Comparison of ENCODE assay signal across 8 cellular contexts in the genomic region with DNA sequence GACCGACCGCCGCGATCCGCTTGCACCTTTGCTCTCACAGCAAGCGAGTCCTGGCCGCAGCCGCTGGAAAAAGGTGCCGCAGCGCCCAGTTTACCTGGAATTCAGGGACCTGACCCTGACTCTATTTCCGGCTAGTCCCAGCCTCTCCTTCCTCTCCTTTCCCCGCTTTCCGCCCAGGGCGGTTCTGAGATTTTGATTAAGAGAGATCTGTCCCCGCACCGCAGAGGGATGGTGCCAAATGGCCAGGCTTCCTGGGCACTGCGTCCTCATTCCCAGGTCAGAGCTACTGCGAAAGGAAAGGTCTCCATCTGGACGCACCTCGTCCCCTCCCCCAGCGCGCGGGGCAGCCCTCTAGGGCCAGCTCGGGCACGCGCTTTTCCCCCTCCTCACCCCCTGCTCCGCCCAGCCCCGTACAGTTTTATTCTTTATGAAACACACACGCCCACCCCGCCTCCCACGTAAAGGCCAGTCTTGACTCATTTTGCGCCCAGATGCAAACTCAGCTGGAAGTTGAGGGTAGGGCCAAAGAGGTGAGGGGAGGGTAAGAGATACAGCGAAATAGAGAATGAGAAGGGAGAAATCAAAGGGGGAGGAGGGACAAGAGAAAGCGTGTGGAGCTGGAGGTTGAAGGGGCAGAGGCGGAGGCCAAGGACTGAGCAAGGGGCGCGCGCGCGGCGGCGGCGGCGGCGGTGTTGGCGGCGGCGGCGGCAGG.
DNase-seq lines count a peak whose midpoint lies in the region; ATAC-seq, FAIRE-seq and TF ChIP-seq lines count a peak whose summit lies in the region.

No MANE protein-coding gene starts in this region.

- intact Hi-C loops in Right ventricle myocardium superior (cut with DNase I), result no loop called here
- intact Hi-C loops in Right ventricle myocardium inferior (cut with DNase I), result loop anchor here (2.0 to 5.0 kb wide), 2 partner anchors 46 to 52 kb away; no protein-coding TSS in a partner anchor

- peak; percentile 61 for ATAC-seq in Right ventricle myocardium superior (ENCODE audit: poor library complexity)
- no peak for ATAC-seq in Right ventricle myocardium inferior
- ATAC-seq in HG03520 (IDR thresholded peaks at IDR 0.05; ENCODE audit: unreplicated experiment), result no peak

- H3K4me3 ChIP-seq in WI38 (ENCODE audit: low read depth, low read length), result peak overlapping the region; percentile 56

- peak; percentile 41 for DNase-seq in Right ventricle myocardium superior
- DNase-seq in Right ventricle myocardium inferior (ENCODE audit: missing footprints), result no peak
- DNase-seq in kidney glomerular epithelial cell (lab: John Stamatoyannopoulos, UW), result peak; percentile 30
- peak; percentile 44 for DNase-seq in urothelium cell line (ENCODE audit: low spot score)
- no peak for DNase-seq in 8988T
- no peak for DNase-seq in LoVo (ENCODE audit: low spot score)

- TF ChIP-seq CTCF in WI38 (IDR thresholded peaks at IDR 0.05; ENCODE audit: low read depth, low read length), result no peak

- FAIRE-seq in urothelium cell line (lab: Jason Lieb, UNC), result no peak

Comparison
In these comparisons a context has a peak if more than half of its experiments do, and no peak if none do; other contexts are left out.
1. DNase-seq: peak in Right ventricle myocardium superior (single experiment), kidney glomerular epithelial cell (single experiment) and urothelium cell line (single experiment); none in Right ventricle myocardium inferior (single experiment), 8988T (single experiment) and LoVo (single experiment).